Comparison of ENCODE assay signal across 25 cellular contexts in genomic region chr5:128553747-128554146, GRCh38.
"Had no signal": no experiment of that assay in that cellular context is flagged by ENCODE, and none has a peak within 500 bp of the region (broad histone marks: within the 10 kb centered on the region; RNA-seq: fewer than 3 reads in every experiment).

No MANE protein-coding gene starts in this region.

- H3K4me3 Mint-ChIP-seq: dendritic cell treated with granulocyte-macrophage colony-stimulating factor and Interleukin-4, amounts not matched to agents 40 ng/mL and 50 ng/mL, for 4 days; effector memory CD8-positive, alpha-beta T cell; endodermal cell had no signal

- H3K27ac ChIP-seq: colonic mucosa, coronary artery, dorsolateral prefrontal cortex, epithelial cell of prostate, esophagus muscularis mucosa, esophagus squamous epithelium, foreskin keratinocyte, gastrocnemius medialis, gastroesophageal sphincter, heart left ventricle, heart right ventricle, hepatocyte had no signal

- H3K36me3 ChIP-seq: colonic mucosa, esophagus muscularis mucosa, esophagus squamous epithelium, gastrocnemius medialis, gastroesophageal sphincter, heart left ventricle, heart right ventricle had no signal

- H3K79me2 ChIP-seq: hepatocyte had no signal

- H3K27me3 ChIP-seq: colonic mucosa, esophagus muscularis mucosa, foreskin keratinocyte, gastrocnemius medialis, gastroesophageal sphincter, heart left ventricle, hepatocyte had no signal

- H3K4me1 ChIP-seq: colonic mucosa, esophagus muscularis mucosa, esophagus squamous epithelium, foreskin keratinocyte, gastrocnemius medialis, gastroesophageal sphincter, heart left ventricle, heart right ventricle had no signal

- DNase-seq: colonic mucosa; dermis blood vessel endothelial cell; dorsolateral prefrontal cortex; effector CD4-positive, alpha-beta T cell; effector CD8-positive, alpha-beta T cell; effector memory CD4-positive, alpha-beta T cell; effector memory CD8-positive, alpha-beta T cell; endodermal cell; erythroblast; esophagus squamous epithelium; foreskin fibroblast; foreskin keratinocyte; foreskin melanocyte; gastrocnemius medialis; glutamatergic neuron; head of caudate nucleus; heart left ventricle; heart right ventricle had no signal

- H3K27ac Mint-ChIP-seq: dendritic cell treated with granulocyte-macrophage colony-stimulating factor and Interleukin-4, amounts not matched to agents 40 ng/mL and 50 ng/mL, for 4 days; effector memory CD8-positive, alpha-beta T cell; endodermal cell had no signal

- H3K9me3 ChIP-seq: colonic mucosa, gastrocnemius medialis had no signal

- H3K27me3 Mint-ChIP-seq: dendritic cell treated with granulocyte-macrophage colony-stimulating factor and Interleukin-4, amounts not matched to agents 40 ng/mL and 50 ng/mL, for 4 days; effector memory CD8-positive, alpha-beta T cell had no signal

- H3K4me2 ChIP-seq: hepatocyte had no signal

- ATAC-seq: effector memory CD8-positive, alpha-beta T cell; esophagus mucosa; foreskin keratinocyte; gastrocnemius medialis; gastroesophageal sphincter; heart left ventricle; heart right ventricle had no signal

- H3K4me3 ChIP-seq: colonic mucosa, coronary artery, dorsolateral prefrontal cortex, esophagus muscularis mucosa, esophagus squamous epithelium, gastrocnemius medialis, gastroesophageal sphincter, heart left ventricle, heart right ventricle, hepatocyte had no signal

- H2AFZ ChIP-seq: hepatocyte had no signal
